15 cellular contexts compared by ENCODE assay signal in the genomic region with DNA sequence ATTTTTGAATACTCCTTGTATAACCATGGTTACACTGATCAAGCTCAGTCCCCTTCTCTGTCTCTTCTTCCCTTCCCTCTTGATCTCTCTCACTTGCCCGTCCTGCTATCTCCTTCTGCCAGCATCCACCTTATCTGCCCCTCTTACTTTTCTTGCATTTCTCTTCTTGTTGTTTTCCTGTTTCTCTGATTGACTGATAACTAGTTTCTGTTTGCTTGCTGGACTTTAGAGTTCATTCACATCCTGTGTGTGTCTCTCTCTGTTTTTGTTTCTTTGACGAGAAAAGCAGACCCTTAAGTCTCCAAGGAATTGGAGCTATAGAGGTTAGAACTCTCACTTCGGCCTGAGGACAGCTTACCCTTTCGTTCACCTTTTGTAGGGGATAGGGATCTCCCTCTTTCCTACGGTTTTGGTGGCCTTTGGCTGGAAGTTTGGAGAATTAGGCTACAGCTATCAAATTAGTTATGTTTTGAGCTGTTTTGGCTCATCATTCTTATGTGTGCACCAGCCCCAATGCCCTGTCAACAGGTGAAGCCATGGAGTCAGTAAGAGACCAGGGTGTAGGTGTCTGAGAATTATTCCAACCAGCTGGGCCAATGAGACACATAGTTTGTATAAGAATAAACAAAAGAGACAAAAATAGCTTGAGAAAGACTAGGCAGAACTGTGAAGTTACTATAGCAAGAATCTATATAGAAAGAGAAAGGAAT. TPM values are rescaled to one million over a fixed set of nuclear protein-coding genes. Genes with fewer than 3 reads are reported as not detected.
A peak's percentile ranks its signal among the peaks of the same experiment; 100 is the strongest.
DNase-seq lines count a peak whose midpoint lies in the region; ATAC-seq and TF ChIP-seq lines count a peak whose summit lies in the region.
"Had no signal": no experiment of that assay in that cellular context is flagged by ENCODE, and none has a peak within 500 bp of the region (broad histone marks: within the 10 kb centered on the region; RNA-seq: fewer than 3 reads in every experiment).

No MANE protein-coding gene starts in this region.

- no peak overlapping the region for H3K27ac Mint-ChIP-seq in osteocyte (ENCODE audit: unreplicated experiment)
- H3K27ac Mint-ChIP-seq in activated naive CD4-positive, alpha-beta T cell treated with anti-CD3 and anti-CD28 coated beads, Interleukin-2, amount 50 U/mL, for 72 hours, result no peak overlapping the region
- H3K27ac Mint-ChIP-seq: activated naive CD8-positive, alpha-beta T cell treated with anti-CD3 and anti-CD28 coated beads, Interleukin-2, amount 10 ng/mL, durations not matched to agents 7 days and 5 days; nephron progenitor cell had no signal

- peaks cover 17% of the 10 kb centered on the region for H3K9me3 Mint-ChIP-seq in osteocyte (ENCODE audit: unreplicated experiment)
- H3K9me3 Mint-ChIP-seq in activated naive CD4-positive, alpha-beta T cell treated with anti-CD3 and anti-CD28 coated beads, Interleukin-2, amount 50 U/mL, for 72 hours, result peaks cover 6 to 11% of the 10 kb centered on the region in 2 donors

- peak overlapping the region; percentile 20; the same call in 1 of the 2 replicates for H3K4me3 ChIP-seq in GM12865 (ENCODE audit: low read depth, low read length)

- H3K4me3 Mint-ChIP-seq in osteocyte (ENCODE audit: unreplicated experiment), result no peak overlapping the region
- H3K4me3 Mint-ChIP-seq: activated naive CD8-positive, alpha-beta T cell treated with anti-CD3 and anti-CD28 coated beads, Interleukin-2, amount 10 ng/mL, durations not matched to agents 7 days and 5 days; nephron progenitor cell had no signal

- TF ChIP-seq CTCF in GM12865 (IDR thresholded peaks at IDR 0.05; ENCODE audit: insufficient read depth, low read depth, low read length, missing control alignments) (no peak), osteocyte (IDR thresholded peaks at IDR 0.05) (no peak)

- peak; percentile 76 for DNase-seq in GM12865 (ENCODE audit: low read depth)
- DNase-seq in stimulated activated CD8-positive, alpha-beta memory T cell treated with anti-CD3 and anti-CD28 coated beads, Interleukin-4, amount 100 ng/mL, for 48 hours, result no peak
- no peak for DNase-seq in NCI-H524 (lab: John Stamatoyannopoulos, UW)
- DNase-seq in osteocyte (ENCODE audit: extremely low spot score, unreplicated experiment), result no peak
- DNase-seq in activated naive CD4-positive, alpha-beta T cell treated with anti-CD3 and anti-CD28 coated beads, Interleukin-2, amount 50 U/mL, for 72 hours (ENCODE audit: low spot score in 2 of 2), result no peak
- DNase-seq: ACHN; activated CD8-positive, alpha-beta memory T cell treated with anti-CD3 and anti-CD28 coated beads for 24 hours; activated naive CD8-positive, alpha-beta T cell treated with anti-CD3 and anti-CD28 coated beads, Interleukin-2, amount 10 ng/mL, durations not matched to agents 7 days and 5 days; left cardiac atrium; nephron progenitor cell had no signal

- ATAC-seq in GM19372 (IDR thresholded peaks at IDR 0.05; ENCODE audit: low read depth, unreplicated experiment) (peak; percentile 37), HG02623 (IDR thresholded peaks at IDR 0.05; ENCODE audit: unreplicated experiment) (peak; percentile 32), HG03342 (IDR thresholded peaks at IDR 0.05; ENCODE audit: unreplicated experiment) (peak; percentile 57)
- no peak for ATAC-seq in activated naive CD4-positive, alpha-beta T cell treated with anti-CD3 and anti-CD28 coated beads, Interleukin-2, amount 50 U/mL, for 72 hours
- ATAC-seq: left cardiac atrium had no signal

- no peaks in the 10 kb centered on the region for H3K27me3 Mint-ChIP-seq in osteocyte (ENCODE audit: unreplicated experiment)

- no peaks in the 10 kb centered on the region for H3K4me1 Mint-ChIP-seq in osteocyte (ENCODE audit: unreplicated experiment)
- H3K4me1 Mint-ChIP-seq: activated naive CD8-positive, alpha-beta T cell treated with anti-CD3 and anti-CD28 coated beads, Interleukin-2, amount 10 ng/mL, durations not matched to agents 7 days and 5 days had no signal

- no peaks in the 10 kb centered on the region for H3K36me3 Mint-ChIP-seq in osteocyte (ENCODE audit: unreplicated experiment)
- H3K36me3 Mint-ChIP-seq in activated naive CD4-positive, alpha-beta T cell treated with anti-CD3 and anti-CD28 coated beads, Interleukin-2, amount 50 U/mL, for 72 hours, result peaks cover 5 to 6% of the 10 kb centered on the region in 2 donors
- H3K36me3 Mint-ChIP-seq: activated naive CD8-positive, alpha-beta T cell treated with anti-CD3 and anti-CD28 coated beads, Interleukin-2, amount 10 ng/mL, durations not matched to agents 7 days and 5 days had no signal

RNA-seq across cellular contexts. Expression of gene ASB17, which starts 49.1 kb away (rescaled TPM):
- not detected in 2 replicates for total RNA-seq in osteocyte
- not detected for total RNA-seq in activated naive CD4-positive, alpha-beta T cell treated with anti-CD3 and anti-CD28 coated beads, Interleukin-2, amount 50 U/mL, for 72 hours
- total RNA-seq: activated naive CD8-positive, alpha-beta T cell treated with anti-CD3 and anti-CD28 coated beads, Interleukin-2, amount 10 ng/mL, durations not matched to agents 7 days and 5 days; fibroblast of villous mesenchyme; left cardiac atrium; T-helper 1 cell treated with Interleukin-12 subunit alpha and Interleukin-12 subunit beta and Interleukin-4 antibody, amounts not matched to agents 30 ng/mL and 1 ng/mL, for 36 hours had no signal

Comparison
In these comparisons a context has a peak if more than half of its experiments do, and no peak if none do; other contexts are left out.
1. ATAC-seq: peak in GM19372 (single experiment), HG02623 (single experiment) and HG03342 (single experiment); none in activated naive CD4-positive, alpha-beta T cell treated with anti-CD3 and anti-CD28 coated beads, Interleukin-2, amount 50 U/mL, for 72 hours (0 of 2).